ENCODE assay signal across 16 cellular contexts in the genomic region with DNA sequence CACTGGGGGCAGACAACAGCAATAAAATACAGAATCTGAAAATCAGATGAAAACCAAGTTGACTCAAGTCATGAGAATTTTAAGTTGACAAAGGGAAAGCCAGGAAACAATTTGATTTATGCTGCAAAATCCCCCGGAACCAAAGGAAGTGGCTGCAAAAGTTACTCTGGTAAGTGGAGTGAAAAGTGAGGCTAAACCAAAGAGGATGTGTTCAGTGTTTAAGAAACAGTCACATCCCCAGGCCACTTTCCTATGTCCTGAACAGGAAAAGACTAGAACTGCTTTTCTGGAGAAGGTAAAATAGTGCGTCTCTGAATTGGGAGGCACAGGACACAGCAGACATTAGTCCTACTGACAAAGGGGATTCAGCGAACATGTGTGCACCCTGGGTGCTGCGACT. TPM values are rescaled to one million over a fixed set of nuclear protein-coding genes. Genes with fewer than 3 reads are reported as not detected.
A peak's percentile ranks its signal among the peaks of the same experiment; 100 is the strongest.
DNase-seq lines count a peak whose midpoint lies in the region; ATAC-seq and TF ChIP-seq lines count a peak whose summit lies in the region.
"Had no signal": no experiment of that assay in that cellular context is flagged by ENCODE, and none has a peak within 500 bp of the region (broad histone marks: within the 10 kb centered on the region; RNA-seq: fewer than 3 reads in every experiment).

No MANE protein-coding gene starts in this region.

- H3K9me3 ChIP-seq in CD8-positive, alpha-beta memory T cell (ENCODE audit: low read length), result no peaks in the 10 kb centered on the region
- no peaks in the 10 kb centered on the region for H3K9me3 ChIP-seq in endodermal cell (ENCODE audit: control insufficient read depth, low read length)
- H3K9me3 ChIP-seq: pancreas, Peyer's patch, thyroid gland had no signal

- in situ Hi-C loops in GM13976 (cut with MboI; ENCODE audit: low sequenced_read_pairs, unreplicated experiment), result no loop called here

- CTCF ChIA-PET in CD8-positive, alpha-beta memory T cell (lab: Charles Lee), result no interaction called here

- peak overlapping the region; percentile 8 for H3K27ac Mint-ChIP-seq in activated naive CD8-positive, alpha-beta T cell
- H3K27ac Mint-ChIP-seq in activated naive CD8-positive, alpha-beta T cell treated with anti-CD3 and anti-CD28 coated beads, Interleukin-2, amount 50 U/mL, for 24 hours, result no peak overlapping the region
- H3K27ac Mint-ChIP-seq in activated T-helper 17 cell treated with anti-CD3 and anti-CD28 coated beads, Interleukin-2, amount 50 U/mL, for 72 hours, result peak overlapping the region; percentile 33
- H3K27ac Mint-ChIP-seq in CD8-positive, alpha-beta memory T cell, result no peak overlapping the region
- H3K27ac Mint-ChIP-seq in endodermal cell, result no peak overlapping the region

- POLR2A ChIA-PET in CD8-positive, alpha-beta memory T cell (lab: Charles Lee), result interaction anchor here (0.5 kb wide), 1 partner anchor 871 kb away, joined by 4 read pairs; no protein-coding TSS in a partner anchor

- no peak overlapping the region for H3K4me3 Mint-ChIP-seq in activated naive CD8-positive, alpha-beta T cell
- H3K4me3 Mint-ChIP-seq in activated naive CD8-positive, alpha-beta T cell treated with anti-CD3 and anti-CD28 coated beads, Interleukin-2, amount 50 U/mL, for 24 hours, result no peak overlapping the region
- H3K4me3 Mint-ChIP-seq in activated T-helper 17 cell treated with anti-CD3 and anti-CD28 coated beads, Interleukin-2, amount 50 U/mL, for 72 hours, result peak overlapping the region; percentile 19
- H3K4me3 Mint-ChIP-seq in CD8-positive, alpha-beta memory T cell, result peak overlapping the region in 2 of 7 donors; percentile 3 to 7
- no peak overlapping the region for H3K4me3 Mint-ChIP-seq in endodermal cell

- no peak for TF ChIP-seq CTCF in GM13976 (IDR thresholded peaks at IDR 0.05; ENCODE audit: borderline replicate concordance, control extremely low read depth, extremely low read depth, insufficient read depth, missing control alignments)
- TF ChIP-seq CTCF in endodermal cell (conservative IDR thresholded peaks at IDR 0.05), result no peak

- no peak for ATAC-seq in activated naive CD8-positive, alpha-beta T cell treated with anti-CD3 and anti-CD28 coated beads, Interleukin-2, amount 50 U/mL, for 24 hours
- ATAC-seq in activated T-helper 17 cell treated with anti-CD3 and anti-CD28 coated beads, Interleukin-2, amount 50 U/mL, for 72 hours (replicated peaks), result no peak
- ATAC-seq in GM21447 (IDR thresholded peaks at IDR 0.05; ENCODE audit: unreplicated experiment), result no peak
- ATAC-seq: pancreas had no signal

- no peaks in the 10 kb centered on the region for H3K27me3 Mint-ChIP-seq in activated naive CD8-positive, alpha-beta T cell
- H3K27me3 Mint-ChIP-seq in activated naive CD8-positive, alpha-beta T cell treated with anti-CD3 and anti-CD28 coated beads, Interleukin-2, amount 50 U/mL, for 24 hours, result no peaks in the 10 kb centered on the region
- H3K27me3 Mint-ChIP-seq in activated T-helper 17 cell treated with anti-CD3 and anti-CD28 coated beads, Interleukin-2, amount 50 U/mL, for 72 hours, result no peaks in the 10 kb centered on the region
- peaks cover 0 to 2% of the 10 kb centered on the region in 2 donors for H3K27me3 Mint-ChIP-seq in CD8-positive, alpha-beta memory T cell
- H3K27me3 Mint-ChIP-seq in endodermal cell (ENCODE audit: insufficient read depth), result no peaks in the 10 kb centered on the region

- no peak overlapping the region for H3K4me3 ChIP-seq in CD8-positive, alpha-beta memory T cell (ENCODE audit: low read length)
- no peak overlapping the region for H3K4me3 ChIP-seq in endodermal cell (ENCODE audit: low read length)
- H3K4me3 ChIP-seq: pancreas, Peyer's patch, thyroid gland had no signal

- WGBS in endodermal cell (ENCODE audit: insufficient coverage in 1 of 2, insufficient read length in 1 of 2), 2 experiments, result 68 to 69% methylated on average over 4 of the region's 4 CpGs

- H3K36me3 Mint-ChIP-seq in activated naive CD8-positive, alpha-beta T cell, result peaks cover 16% of the 10 kb centered on the region
- peaks cover 28% of the 10 kb centered on the region for H3K36me3 Mint-ChIP-seq in activated naive CD8-positive, alpha-beta T cell treated with anti-CD3 and anti-CD28 coated beads, Interleukin-2, amount 50 U/mL, for 24 hours (ENCODE audit: low read depth)
- H3K36me3 Mint-ChIP-seq in activated T-helper 17 cell treated with anti-CD3 and anti-CD28 coated beads, Interleukin-2, amount 50 U/mL, for 72 hours (ENCODE audit: low read depth), result peaks cover 23% of the 10 kb centered on the region
- H3K36me3 Mint-ChIP-seq in CD8-positive, alpha-beta memory T cell, result peaks cover 8 to 22% (median 9%) of the 10 kb centered on the region in 3 donors
- peaks cover 22% of the 10 kb centered on the region for H3K36me3 Mint-ChIP-seq in endodermal cell (ENCODE audit: low read depth)

- no peaks in the 10 kb centered on the region for H3K36me3 ChIP-seq in CD8-positive, alpha-beta memory T cell (ENCODE audit: insufficient read depth, low read length)
- no peaks in the 10 kb centered on the region for H3K36me3 ChIP-seq in endodermal cell (ENCODE audit: control insufficient read depth, insufficient read depth, low read length)
- H3K36me3 ChIP-seq: pancreas, Peyer's patch, thyroid gland had no signal

- H3K4me1 Mint-ChIP-seq in activated naive CD8-positive, alpha-beta T cell (ENCODE audit: low read depth), result peaks cover 53% of the 10 kb centered on the region
- peaks cover 52% of the 10 kb centered on the region for H3K4me1 Mint-ChIP-seq in activated naive CD8-positive, alpha-beta T cell treated with anti-CD3 and anti-CD28 coated beads, Interleukin-2, amount 50 U/mL, for 24 hours
- H3K4me1 Mint-ChIP-seq in activated T-helper 17 cell treated with anti-CD3 and anti-CD28 coated beads, Interleukin-2, amount 50 U/mL, for 72 hours, result peaks cover 13% of the 10 kb centered on the region
- H3K4me1 Mint-ChIP-seq in CD8-positive, alpha-beta memory T cell, result peaks cover 34 to 56% (median 47%) of the 10 kb centered on the region in 3 donors
- peaks cover 21% of the 10 kb centered on the region for H3K4me1 Mint-ChIP-seq in endodermal cell

- DNase-seq in activated naive CD8-positive, alpha-beta T cell treated with anti-CD3 and anti-CD28 coated beads, Interleukin-2, amount 50 U/mL, for 24 hours, result no peak
- peak; percentile 13 for DNase-seq in GM13976 (ENCODE audit: low spot score)
- DNase-seq in renal cortical epithelial cell (ENCODE audit: low read depth), result peak; percentile 11
- no peak for DNase-seq in CD8-positive, alpha-beta memory T cell
- DNase-seq in endodermal cell, result no peak
- DNase-seq: effector CD4-positive, alpha-beta T cell; IMR-90; NCI-H1105; NCI-H82; pancreas; Peyer's patch; stimulated activated CD4-positive, alpha-beta T cell treated with anti-CD3 and anti-CD28 coated beads, Interleukin-2, amount 100 ng/mL, for 48 hours; thyroid gland had no signal

- H3K27me3 ChIP-seq in CD8-positive, alpha-beta memory T cell (ENCODE audit: insufficient read depth, low read length, poor library complexity, severe bottlenecking), result no peaks in the 10 kb centered on the region
- H3K27me3 ChIP-seq in endodermal cell (ENCODE audit: control insufficient read depth, insufficient read depth, low read length, poor library complexity, severe bottlenecking), result no peaks in the 10 kb centered on the region
- H3K27me3 ChIP-seq: pancreas, Peyer's patch, thyroid gland had no signal

- H3K27ac ChIP-seq in CD8-positive, alpha-beta memory T cell (ENCODE audit: low read depth, low read length), result no peak overlapping the region
- H3K27ac ChIP-seq in endodermal cell (ENCODE audit: low read depth, low read length), result no peak overlapping the region
- H3K27ac ChIP-seq: pancreas, Peyer's patch, thyroid gland had no signal

- peaks cover 36% of the 10 kb centered on the region for H3K4me1 ChIP-seq in CD8-positive, alpha-beta memory T cell (ENCODE audit: insufficient read depth, low read length)
- peaks cover 3% of the 10 kb centered on the region for H3K4me1 ChIP-seq in endodermal cell (ENCODE audit: control insufficient read depth, insufficient read depth, low read length)

- no peak overlapping the region for H3K9ac ChIP-seq in endodermal cell (ENCODE audit: extremely low read depth, low read length, poor library complexity, severe bottlenecking)

- H3K9me3 Mint-ChIP-seq in activated naive CD8-positive, alpha-beta T cell (ENCODE audit: low read depth), result no peaks in the 10 kb centered on the region
- no peaks in the 10 kb centered on the region for H3K9me3 Mint-ChIP-seq in activated naive CD8-positive, alpha-beta T cell treated with anti-CD3 and anti-CD28 coated beads, Interleukin-2, amount 50 U/mL, for 24 hours
- H3K9me3 Mint-ChIP-seq in activated T-helper 17 cell treated with anti-CD3 and anti-CD28 coated beads, Interleukin-2, amount 50 U/mL, for 72 hours, result no peaks in the 10 kb centered on the region
- no peaks in the 10 kb centered on the region for H3K9me3 Mint-ChIP-seq in CD8-positive, alpha-beta memory T cell
- no peaks in the 10 kb centered on the region for H3K9me3 Mint-ChIP-seq in endodermal cell

RNA-seq across cellular contexts. Expression of a gene that starts 5.9 kb away (rescaled TPM):
- 10 to 100 TPM; 20.7 to 22.2 TPM for total RNA-seq in activated T-helper 17 cell treated with anti-CD3 and anti-CD28 coated beads, Interleukin-2, amount 50 U/mL, for 72 hours
- total RNA-seq in renal cortical epithelial cell, result 20.6 and 26.2 TPM in 2 replicates
- total RNA-seq in CD8-positive, alpha-beta memory T cell, result 10 to 100 TPM; 34.8 to 36.4 TPM
- polyA plus RNA-seq in CD8-positive, alpha-beta memory T cell, result 15.0 TPM
- 10 to 100 TPM; 45.3 to 62.4 TPM for total RNA-seq in endodermal cell
- polyA plus RNA-seq in endodermal cell (2013, experiment 1 of 2), result 44.1 TPM
- polyA plus RNA-seq in endodermal cell (2013, experiment 2 of 2), result 34.9 TPM

Comparison
In these comparisons a context has a peak if more than half of its experiments do, and no peak if none do; other contexts are left out.
1. H3K27ac Mint-ChIP-seq: peak in activated naive CD8-positive, alpha-beta T cell (single experiment) and activated T-helper 17 cell treated with anti-CD3 and anti-CD28 coated beads, Interleukin-2, amount 50 U/mL, for 72 hours (single experiment); none in activated naive CD8-positive, alpha-beta T cell treated with anti-CD3 and anti-CD28 coated beads, Interleukin-2, amount 50 U/mL, for 24 hours (single experiment), CD8-positive, alpha-beta memory T cell (0 of 8) and endodermal cell (single experiment).
2. DNase-seq: peak in GM13976 (single experiment) and renal cortical epithelial cell (single experiment); none in activated naive CD8-positive, alpha-beta T cell treated with anti-CD3 and anti-CD28 coated beads, Interleukin-2, amount 50 U/mL, for 24 hours (single experiment), CD8-positive, alpha-beta memory T cell (0 of 5) and endodermal cell (single experiment).